Comparison of ENCODE assay signal across 10 cellular contexts in the genomic region with DNA sequence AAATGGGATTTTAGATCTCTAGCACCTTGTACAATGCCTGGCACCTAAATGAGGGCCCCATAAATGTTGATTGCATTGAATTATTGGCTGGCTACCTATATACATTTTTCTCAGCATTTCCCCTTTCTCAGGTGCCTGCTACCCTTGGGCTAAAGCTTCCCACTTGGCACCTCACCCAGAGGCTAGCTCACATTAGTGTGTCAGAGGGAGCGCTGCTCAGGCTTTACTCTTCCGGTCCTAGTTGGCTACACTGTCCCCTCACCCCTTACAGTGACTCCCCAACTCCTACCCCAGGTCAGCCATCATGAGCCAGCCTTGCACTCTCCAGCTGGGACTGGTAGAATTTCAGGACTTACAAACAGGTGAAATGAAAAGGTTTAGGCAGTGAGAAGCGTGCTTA. TPM values are rescaled to one million over a fixed set of nuclear protein-coding genes. Genes with fewer than 3 reads are reported as not detected.
DNase-seq lines count a peak whose midpoint lies in the region; ATAC-seq and TF ChIP-seq lines count a peak whose summit lies in the region.
"Had no signal": no experiment of that assay in that cellular context is flagged by ENCODE, and none has a peak within 500 bp of the region (broad histone marks: within the 10 kb centered on the region; RNA-seq: fewer than 3 reads in every experiment).

No MANE protein-coding gene starts in this region.

- H2BK5ac ChIP-seq in trophoblast cell (ENCODE audit: low read depth, low read length, poor library complexity): no peak overlapping the region

- H3K18ac ChIP-seq in trophoblast cell (ENCODE audit: low read length): no peak overlapping the region

- H4K8ac ChIP-seq in trophoblast cell (ENCODE audit: low read depth, low read length): no peak overlapping the region

- no peak overlapping the region for H3K14ac ChIP-seq in trophoblast cell (ENCODE audit: low read length)

- H3K27ac ChIP-seq in DOHH2 (ENCODE audit: low read depth, low read length) (peak overlapping the region; percentile 90), SJCRH30 (no peak overlapping the region), trophoblast cell (ENCODE audit: low read depth, low read length) (no peak overlapping the region), ascending aorta (no peak overlapping the region)
- H3K27ac ChIP-seq: left lung had no signal

- H4K20me1 ChIP-seq in DOHH2 (ENCODE audit: control insufficient read depth, insufficient read depth, low read depth, low read length) (peaks cover 16% of the 10 kb centered on the region), Loucy (ENCODE audit: insufficient read depth, low read length, poor library complexity, severe bottlenecking) (peaks cover 77% of the 10 kb centered on the region)

- intact Hi-C loops in sciatic nerve (cut with DNase I): no loop called here
- intact Hi-C loops in ascending aorta (cut with DNase I): no loop called here

- H3K9me3 Mint-ChIP-seq in endothelial cell (ENCODE audit: unreplicated experiment): no peaks in the 10 kb centered on the region

- H2AK5ac ChIP-seq in trophoblast cell (ENCODE audit: low read length): no peak overlapping the region

- no peak overlapping the region for H4K91ac ChIP-seq in trophoblast cell (ENCODE audit: low read depth, low read length)

- H4K12ac ChIP-seq in trophoblast cell (ENCODE audit: low read depth, low read length): no peak overlapping the region

- H3K4me3 ChIP-seq in DOHH2 (ENCODE audit: low read length) (peak overlapping the region; percentile 69), Loucy (ENCODE audit: low read length, poor library complexity, severe bottlenecking) (peak overlapping the region; percentile 66), SJCRH30 (no peak overlapping the region), trophoblast cell (ENCODE audit: low read depth, low read length) (no peak overlapping the region), ascending aorta (no peak overlapping the region)
- H3K4me3 ChIP-seq: left lung had no signal

- H3K27me3 Mint-ChIP-seq in endothelial cell (ENCODE audit: unreplicated experiment): peaks cover 1% of the 10 kb centered on the region

- peak; percentile 13 for ATAC-seq in GM19452 (IDR thresholded peaks at IDR 0.05; ENCODE audit: unreplicated experiment)
- ATAC-seq in sciatic nerve: no peak
- ATAC-seq: left lung had no signal

- peaks cover 40% of the 10 kb centered on the region for H3K4me1 Mint-ChIP-seq in endothelial cell (ENCODE audit: unreplicated experiment)

- no peak overlapping the region for H3K4me3 Mint-ChIP-seq in endothelial cell (ENCODE audit: unreplicated experiment)

- H3K9me2 ChIP-seq in DOHH2 (replicated peaks; ENCODE audit: control insufficient read depth, low read length) (no peaks in the 10 kb centered on the region), Loucy (replicated peaks; ENCODE audit: low read depth, low read length) (no peaks in the 10 kb centered on the region)

- TF ChIP-seq CTCF in DOHH2 (IDR thresholded peaks at IDR 0.05; ENCODE audit: low read depth, low read length, poor library complexity, severe bottlenecking) (no peak), Loucy (conservative IDR thresholded peaks at IDR 0.05; ENCODE audit: low read length) (no peak), endothelial cell (IDR thresholded peaks at IDR 0.05; ENCODE audit: unreplicated experiment) (no peak), ascending aorta (IDR thresholded peaks at IDR 0.05) (no peak)

- H3K27me3 ChIP-seq in DOHH2 (ENCODE audit: control insufficient read depth, low read length) (no peaks in the 10 kb centered on the region), Loucy (ENCODE audit: insufficient read depth, low read length, poor library complexity, severe bottlenecking) (no peaks in the 10 kb centered on the region), SJCRH30 (no peaks in the 10 kb centered on the region), trophoblast cell (ENCODE audit: insufficient read depth, low read length) (no peaks in the 10 kb centered on the region), ascending aorta (no peaks in the 10 kb centered on the region)
- H3K27me3 ChIP-seq: left lung had no signal

- H2BK12ac ChIP-seq in trophoblast cell (ENCODE audit: low read length): no peak overlapping the region

- H3K79me2 ChIP-seq in DOHH2 (ENCODE audit: control insufficient read depth, low read length) (peaks cover 99% of the 10 kb centered on the region), Loucy (ENCODE audit: insufficient read depth, low read length) (peaks cover 100% of the 10 kb centered on the region), trophoblast cell (ENCODE audit: control insufficient read depth, insufficient read depth, low read length, poor library complexity) (no peaks in the 10 kb centered on the region)

- no peak overlapping the region for H3K4ac ChIP-seq in trophoblast cell (ENCODE audit: low read depth, low read length)

- H2AFZ ChIP-seq in Loucy (ENCODE audit: low read length): no peak overlapping the region
- H2AFZ ChIP-seq in trophoblast cell (ENCODE audit: insufficient read depth, low read length, poor library complexity): no peak overlapping the region

- no CpG with 5 or more reads among the region's 3 CpGs for whole genome bisulfite sequencing in trophoblast cell (ENCODE audit: extremely low coverage, insufficient coverage, insufficient read length)

- H2BK120ac ChIP-seq in trophoblast cell (ENCODE audit: insufficient read depth, low read length, poor library complexity): no peak overlapping the region

- H3K9me3 ChIP-seq in DOHH2 (ENCODE audit: control insufficient read depth, insufficient read depth, low read length): no peaks in the 10 kb centered on the region
- H3K9me3 ChIP-seq in Loucy (ENCODE audit: insufficient read depth, low read depth, low read length): no peaks in the 10 kb centered on the region
- H3K9me3 ChIP-seq in SJCRH30 (replicated peaks): no peaks in the 10 kb centered on the region
- no peaks in the 10 kb centered on the region for H3K9me3 ChIP-seq in trophoblast cell (ENCODE audit: insufficient read depth, low read depth, low read length)
- H3K9me3 ChIP-seq in ascending aorta: no peaks in the 10 kb centered on the region
- H3K9me3 ChIP-seq: left lung had no signal

- no peak overlapping the region for H3K23ac ChIP-seq in trophoblast cell (ENCODE audit: low read length)

- DNase-seq in endothelial cell (ENCODE audit: low spot score) (no peak), SJCRH30 (no peak), sciatic nerve (ENCODE audit: low spot score) (no peak), trophoblast cell (no peak), ascending aorta (ENCODE audit: low spot score in 2 of 2) (no peak)
- DNase-seq: DND-41, left lung had no signal

- H3K4me1 ChIP-seq in DOHH2 (ENCODE audit: control insufficient read depth, low read length): peaks cover 85% of the 10 kb centered on the region
- H3K4me1 ChIP-seq in Loucy (ENCODE audit: insufficient read depth, low read length, poor library complexity, severe bottlenecking): peaks cover 82% of the 10 kb centered on the region
- H3K4me1 ChIP-seq in SJCRH30: peaks cover 21% of the 10 kb centered on the region
- peaks cover 10 to 11% of the 10 kb centered on the region in 2 experiments for H3K4me1 ChIP-seq in trophoblast cell (ENCODE audit: control insufficient read depth in 1 of 2, insufficient read depth in 2 of 2, low read length in 2 of 2)
- H3K4me1 ChIP-seq in ascending aorta: peaks cover 16 to 58% of the 10 kb centered on the region in 2 donors

- H3K9ac ChIP-seq in Loucy (ENCODE audit: low read depth, low read length, poor library complexity, severe bottlenecking): peak overlapping the region; percentile 59
- H3K9ac ChIP-seq in trophoblast cell (ENCODE audit: low read length): no peak overlapping the region

- H3K4me2 ChIP-seq in DOHH2 (ENCODE audit: low read length) (peak overlapping the region; percentile 90), Loucy (ENCODE audit: low read depth, low read length, poor library complexity, severe bottlenecking) (peak overlapping the region; percentile 90), trophoblast cell (ENCODE audit: low read length) (no peak overlapping the region)

- H3F3A ChIP-seq in DOHH2 (ENCODE audit: control insufficient read depth, insufficient read depth): peaks cover 6% of the 10 kb centered on the region; the same call in 1 of the 2 replicates
- 0 out of 2 replicates have a peak, but pooled peaks cover 4% of the 10 kb centered on the region for H3F3A ChIP-seq in Loucy (ENCODE audit: low read depth)

- no peaks in the 10 kb centered on the region for H3K36me3 Mint-ChIP-seq in endothelial cell (ENCODE audit: low read depth, unreplicated experiment)

- H3K79me1 ChIP-seq in trophoblast cell (ENCODE audit: low read length): no peaks in the 10 kb centered on the region

- H3K36me3 ChIP-seq in DOHH2 (ENCODE audit: control insufficient read depth, low read length) (peaks cover 40% of the 10 kb centered on the region), Loucy (ENCODE audit: insufficient read depth, low read length) (peaks cover 10% of the 10 kb centered on the region; the same call in 1 of the 2 replicates), SJCRH30 (no peaks in the 10 kb centered on the region), trophoblast cell (ENCODE audit: control insufficient read depth in 1 of 2, insufficient read depth in 2 of 2, low read length in 2 of 2) (no peaks in the 10 kb centered on the region), ascending aorta (peaks cover 0 to 6% of the 10 kb centered on the region in 2 donors)
- H3K36me3 ChIP-seq: left lung had no signal

- H3K27ac Mint-ChIP-seq in endothelial cell (ENCODE audit: unreplicated experiment): peak overlapping the region; percentile 78

RNA-seq across cellular contexts. Expression of a gene that starts 9.5 kb away (rescaled TPM):
- total RNA-seq in endothelial cell (ENCODE audit: unreplicated experiment) (14.5 TPM), sciatic nerve (22.0 TPM), ascending aorta (3.9 TPM)
- 12.2 and 15.2 TPM in 2 replicates for total RNA-seq in SJCRH30 (2014; rRNA removed; shearing (Covaris generic))
- polyA plus RNA-seq in trophoblast cell (2013): 4.9 TPM in 2 replicates

Comparison
In these comparisons a context has a peak if more than half of its experiments do, and no peak if none do; other contexts are left out.
1. H3K4me3 ChIP-seq: peak in DOHH2 (single experiment) and Loucy (single experiment); none in SJCRH30 (single experiment), trophoblast cell (single experiment) and ascending aorta (0 of 2).